Comparison of ENCODE assay signal across 4 cellular contexts in genomic region chr22:29445508-29445907, GRCh38. TPM values are rescaled to one million over a fixed set of nuclear protein-coding genes. Genes with fewer than 3 reads are reported as not detected.
"Had no signal": no experiment of that assay in that cellular context is flagged by ENCODE, and none has a peak within 500 bp of the region (broad histone marks: within the 10 kb centered on the region; RNA-seq: fewer than 3 reads in every experiment).

No MANE protein-coding gene starts in this region.

- DNase-seq: GDM1, GF-D8 had no signal

- H3K4me3 ChIP-seq: GM12878 had no signal

RNA-seq across cellular contexts. Expression of gene RFPL1, which starts 7.1 kb away (rescaled TPM):
- total RNA-seq: G401, GM12878 had no signal
